Comparison of ENCODE assay signal across 1 cellular context in the genomic region with DNA sequence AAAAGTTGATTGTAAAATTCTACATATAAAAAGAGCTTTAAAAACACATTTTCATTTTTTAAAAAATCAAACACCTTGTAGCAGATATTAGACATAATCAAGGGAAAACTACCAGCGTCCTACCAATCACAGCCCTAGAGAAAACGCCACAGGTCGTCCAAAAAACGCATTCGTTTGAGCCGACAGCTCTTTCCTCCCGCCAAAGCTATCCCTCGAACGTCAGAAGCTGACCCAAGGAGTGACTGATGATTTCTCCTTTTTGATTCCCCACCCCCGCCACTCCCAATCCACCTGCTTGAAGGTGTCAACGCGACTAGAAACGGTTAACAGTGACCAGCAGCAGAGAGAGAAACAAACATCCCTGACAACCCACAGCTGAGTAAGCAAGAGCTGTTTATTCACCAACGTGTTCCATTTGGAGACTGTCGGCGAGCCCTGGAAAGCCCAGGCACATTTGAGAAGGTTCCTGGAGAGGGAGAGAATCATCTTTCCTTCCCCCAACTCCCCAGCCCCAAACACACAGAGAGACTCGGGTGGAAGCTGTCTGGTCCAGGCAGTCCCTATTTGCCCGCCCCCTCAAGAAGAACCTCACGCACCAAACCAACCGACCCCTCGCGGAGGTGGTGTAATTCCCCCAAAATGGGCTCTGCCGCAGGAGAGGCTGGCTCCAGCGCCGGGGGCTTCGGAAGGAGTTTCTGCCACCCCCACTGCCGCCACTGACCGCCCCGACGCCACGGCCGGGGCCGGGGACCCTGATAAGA.
A peak's percentile ranks its signal among the peaks of the same experiment; 100 is the strongest.
TF ChIP-seq lines count a peak whose summit lies in the region.

No MANE protein-coding gene starts in this region.

TF ChIP-seq in HEK293, 187 proteins besides CTCF, POLR2A, EP300 and RAD21 (continued from another document):
- TF ChIP-seq, protein P1, sequence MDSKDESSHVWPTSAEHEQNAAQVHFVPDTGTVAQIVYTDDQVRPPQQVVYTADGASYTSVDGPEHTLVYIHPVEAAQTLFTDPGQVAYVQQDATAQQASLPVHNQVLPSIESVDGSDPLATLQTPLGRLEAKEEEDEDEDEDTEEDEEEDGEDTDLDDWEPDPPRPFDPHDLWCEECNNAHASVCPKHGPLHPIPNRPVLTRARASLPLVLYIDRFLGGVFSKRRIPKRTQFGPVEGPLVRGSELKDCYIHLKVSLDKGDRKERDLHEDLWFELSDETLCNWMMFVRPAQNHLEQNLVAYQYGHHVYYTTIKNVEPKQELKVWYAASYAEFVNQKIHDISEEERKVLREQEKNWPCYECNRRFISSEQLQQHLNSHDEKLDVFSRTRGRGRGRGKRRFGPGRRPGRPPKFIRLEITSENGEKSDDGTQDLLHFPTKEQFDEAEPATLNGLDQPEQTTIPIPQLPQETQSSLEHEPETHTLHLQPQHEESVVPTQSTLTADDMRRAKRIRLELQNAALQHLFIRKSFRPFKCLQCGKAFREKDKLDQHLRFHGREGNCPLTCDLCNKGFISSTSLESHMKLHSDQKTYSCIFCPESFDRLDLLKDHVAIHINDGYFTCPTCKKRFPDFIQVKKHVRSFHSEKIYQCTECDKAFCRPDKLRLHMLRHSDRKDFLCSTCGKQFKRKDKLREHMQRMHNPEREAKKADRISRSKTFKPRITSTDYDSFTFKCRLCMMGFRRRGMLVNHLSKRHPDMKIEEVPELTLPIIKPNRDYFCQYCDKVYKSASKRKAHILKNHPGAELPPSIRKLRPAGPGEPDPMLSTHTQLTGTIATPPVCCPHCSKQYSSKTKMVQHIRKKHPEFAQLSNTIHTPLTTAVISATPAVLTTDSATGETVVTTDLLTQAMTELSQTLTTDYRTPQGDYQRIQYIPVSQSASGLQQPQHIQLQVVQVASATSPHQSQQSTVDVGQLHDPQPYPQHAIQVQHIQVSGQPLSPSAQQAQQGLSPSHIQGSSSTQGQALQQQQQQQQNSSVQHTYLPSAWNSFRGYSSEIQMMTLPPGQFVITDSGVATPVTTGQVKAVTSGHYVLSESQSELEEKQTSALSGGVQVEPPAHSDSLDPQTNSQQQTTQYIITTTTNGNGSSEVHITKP (tag by site-specific recombination; IDR thresholded peaks at IDR 0.05) = peak; percentile 88
- 0 out of 2 replicates have a peak, but pooled peaks have one; percentile 52 for TF ChIP-seq ZBTB7A (tag by site-specific recombination; IDR thresholded peaks at IDR 0.05; ENCODE audit: low read depth)
- TF ChIP-seq GLIS2 (tag by site-specific recombination; IDR thresholded peaks at IDR 0.05) = peak; percentile 79
- no peak; the same call in 1 of the 2 replicates for TF ChIP-seq TCF7L2 (IDR thresholded peaks at IDR 0.05; ENCODE audit: borderline replicate concordance, low read depth, low read length)
- TF ChIP-seq, protein P2, sequence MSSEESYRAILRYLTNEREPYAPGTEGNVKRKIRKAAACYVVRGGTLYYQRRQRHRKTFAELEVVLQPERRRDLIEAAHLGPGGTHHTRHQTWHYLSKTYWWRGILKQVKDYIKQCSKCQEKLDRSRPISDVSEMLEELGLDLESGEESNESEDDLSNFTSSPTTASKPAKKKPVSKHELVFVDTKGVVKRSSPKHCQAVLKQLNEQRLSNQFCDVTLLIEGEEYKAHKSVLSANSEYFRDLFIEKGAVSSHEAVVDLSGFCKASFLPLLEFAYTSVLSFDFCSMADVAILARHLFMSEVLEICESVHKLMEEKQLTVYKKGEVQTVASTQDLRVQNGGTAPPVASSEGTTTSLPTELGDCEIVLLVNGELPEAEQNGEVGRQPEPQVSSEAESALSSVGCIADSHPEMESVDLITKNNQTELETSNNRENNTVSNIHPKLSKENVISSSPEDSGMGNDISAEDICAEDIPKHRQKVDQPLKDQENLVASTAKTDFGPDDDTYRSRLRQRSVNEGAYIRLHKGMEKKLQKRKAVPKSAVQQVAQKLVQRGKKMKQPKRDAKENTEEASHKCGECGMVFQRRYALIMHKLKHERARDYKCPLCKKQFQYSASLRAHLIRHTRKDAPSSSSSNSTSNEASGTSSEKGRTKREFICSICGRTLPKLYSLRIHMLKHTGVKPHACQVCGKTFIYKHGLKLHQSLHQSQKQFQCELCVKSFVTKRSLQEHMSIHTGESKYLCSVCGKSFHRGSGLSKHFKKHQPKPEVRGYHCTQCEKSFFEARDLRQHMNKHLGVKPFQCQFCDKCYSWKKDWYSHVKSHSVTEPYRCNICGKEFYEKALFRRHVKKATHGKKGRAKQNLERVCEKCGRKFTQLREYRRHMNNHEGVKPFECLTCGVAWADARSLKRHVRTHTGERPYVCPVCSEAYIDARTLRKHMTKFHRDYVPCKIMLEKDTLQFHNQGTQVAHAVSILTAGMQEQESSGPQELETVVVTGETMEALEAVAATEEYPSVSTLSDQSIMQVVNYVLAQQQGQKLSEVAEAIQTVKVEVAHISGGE (tag by site-specific recombination; conservative IDR thresholded peaks at IDR 0.05; ENCODE audit: low read depth) = no peak
- TF ChIP-seq ZNF791 (tag by site-specific recombination; IDR thresholded peaks at IDR 0.05) = no peak
- TF ChIP-seq ZNF660 (tag by site-specific recombination; IDR thresholded peaks at IDR 0.05) = 0 out of 2 replicates have a peak, but pooled peaks have one; percentile 13
- no peak for TF ChIP-seq ZBTB8A (tag by site-specific recombination; IDR thresholded peaks at IDR 0.05)
- TF ChIP-seq ZNF654 (tag by site-specific recombination; IDR thresholded peaks at IDR 0.05; ENCODE audit: low read depth) = no peak
- TF ChIP-seq SCRT2 (tag by site-specific recombination; IDR thresholded peaks at IDR 0.05) = peak; percentile 94
- TF ChIP-seq ZNF2 (tag by site-specific recombination; IDR thresholded peaks at IDR 0.05) = no peak
- no peak for TF ChIP-seq ZNF350 (tag by site-specific recombination; IDR thresholded peaks at IDR 0.05)
- peak; percentile 56; the same call in 1 of the 2 replicates for TF ChIP-seq MZF1 (tag by site-specific recombination; IDR thresholded peaks at IDR 0.05; ENCODE audit: borderline replicate concordance)
- no peak for TF ChIP-seq ZNF747 (tag by site-specific recombination; IDR thresholded peaks at IDR 0.05)
- no peak for TF ChIP-seq ZNF514 (tag by site-specific recombination; IDR thresholded peaks at IDR 0.05)
- TF ChIP-seq ZNF777 (tag by site-specific recombination; IDR thresholded peaks at IDR 0.05; ENCODE audit: borderline replicate concordance) = peak; percentile 96; the same call in 1 of the 2 replicates
- TF ChIP-seq, protein P3, sequence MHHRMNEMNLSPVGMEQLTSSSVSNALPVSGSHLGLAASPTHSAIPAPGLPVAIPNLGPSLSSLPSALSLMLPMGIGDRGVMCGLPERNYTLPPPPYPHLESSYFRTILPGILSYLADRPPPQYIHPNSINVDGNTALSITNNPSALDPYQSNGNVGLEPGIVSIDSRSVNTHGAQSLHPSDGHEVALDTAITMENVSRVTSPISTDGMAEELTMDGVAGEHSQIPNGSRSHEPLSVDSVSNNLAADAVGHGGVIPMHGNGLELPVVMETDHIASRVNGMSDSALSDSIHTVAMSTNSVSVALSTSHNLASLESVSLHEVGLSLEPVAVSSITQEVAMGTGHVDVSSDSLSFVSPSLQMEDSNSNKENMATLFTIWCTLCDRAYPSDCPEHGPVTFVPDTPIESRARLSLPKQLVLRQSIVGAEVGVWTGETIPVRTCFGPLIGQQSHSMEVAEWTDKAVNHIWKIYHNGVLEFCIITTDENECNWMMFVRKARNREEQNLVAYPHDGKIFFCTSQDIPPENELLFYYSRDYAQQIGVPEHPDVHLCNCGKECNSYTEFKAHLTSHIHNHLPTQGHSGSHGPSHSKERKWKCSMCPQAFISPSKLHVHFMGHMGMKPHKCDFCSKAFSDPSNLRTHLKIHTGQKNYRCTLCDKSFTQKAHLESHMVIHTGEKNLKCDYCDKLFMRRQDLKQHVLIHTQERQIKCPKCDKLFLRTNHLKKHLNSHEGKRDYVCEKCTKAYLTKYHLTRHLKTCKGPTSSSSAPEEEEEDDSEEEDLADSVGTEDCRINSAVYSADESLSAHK (tag by site-specific recombination; IDR thresholded peaks at IDR 0.05) = peak; percentile 95
- no peak for TF ChIP-seq ZNF423 (tag by site-specific recombination; IDR thresholded peaks at IDR 0.05)
- TF ChIP-seq KLF9 (tag by site-specific recombination; IDR thresholded peaks at IDR 0.05; ENCODE audit: low read depth) = peak; percentile 20
- no peak for TF ChIP-seq ZNF830 (tag by site-specific recombination; IDR thresholded peaks at IDR 0.05; ENCODE audit: low read depth)
- peak; percentile 85 for TF ChIP-seq ZSCAN30 (tag by site-specific recombination; IDR thresholded peaks at IDR 0.05)
- TF ChIP-seq KLF16 (tag by site-specific recombination; IDR thresholded peaks at IDR 0.05) = peak; percentile 52; the same call in 1 of the 2 replicates
- TF ChIP-seq ZNF302 (tag by site-specific recombination; IDR thresholded peaks at IDR 0.05; ENCODE audit: low read depth) = no peak
TF ChIP-seq in HEK293: peak in this region for 24.
